Comparison of ENCODE assay signal across 8 cellular contexts in the genomic region with DNA sequence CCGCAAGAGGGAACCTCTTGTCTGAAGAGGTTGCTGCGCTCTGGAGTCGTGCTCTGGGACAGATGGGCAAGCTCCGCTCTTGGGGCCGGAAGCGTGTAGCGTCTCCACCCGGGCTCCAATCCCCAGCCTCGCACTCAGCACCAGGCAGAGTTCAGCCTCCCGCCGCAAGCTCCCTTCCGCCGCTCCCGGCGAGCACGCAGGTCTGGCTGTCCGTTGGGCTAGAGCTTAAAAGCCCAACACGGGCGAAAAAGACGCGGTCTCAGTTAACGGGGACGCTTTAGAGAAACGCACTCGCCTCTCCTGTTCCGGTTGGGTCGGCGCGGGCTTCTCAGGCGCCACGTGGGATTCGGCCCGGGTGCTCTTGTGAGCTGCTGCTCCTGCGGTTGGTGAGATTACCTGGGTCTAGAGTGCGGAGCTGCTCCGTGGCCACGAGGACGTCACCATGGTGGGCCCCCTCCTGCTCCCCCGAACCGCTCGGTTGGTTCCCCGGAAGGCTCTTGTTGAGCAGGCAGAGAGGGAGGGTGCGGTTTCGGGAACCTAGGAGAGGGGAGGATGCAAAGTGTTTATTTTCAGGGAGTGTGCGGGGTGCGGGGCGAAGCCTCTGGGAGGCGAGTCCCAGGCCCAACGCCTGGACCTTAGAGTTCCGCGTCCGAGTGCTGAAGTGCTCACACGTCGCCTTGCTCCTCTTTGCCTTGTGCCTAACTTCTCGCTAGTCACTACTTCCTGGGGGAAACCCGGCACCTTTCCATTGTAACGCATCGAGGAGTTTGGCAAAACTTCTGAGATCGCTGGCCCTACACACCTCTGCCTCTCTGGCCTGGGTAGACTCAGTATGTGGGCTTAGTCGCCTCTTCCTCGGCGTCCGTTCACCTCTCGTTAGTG. TPM values are rescaled to one million over a fixed set of nuclear protein-coding genes. Genes with fewer than 3 reads are reported as not detected.
A peak's percentile ranks its signal among the peaks of the same experiment; 100 is the strongest.
DNase-seq lines count a peak whose midpoint lies in the region; ATAC-seq and TF ChIP-seq lines count a peak whose summit lies in the region.

A gene (plus strand): TSS at position 331 of the 882 bp plus-strand sequence. CDS start 112 bp downstream, at position 443.

- TF ChIP-seq CTCF in DOHH2 (IDR thresholded peaks at IDR 0.05; ENCODE audit: low read depth, low read length, poor library complexity, severe bottlenecking), result peak; percentile 6
- no peak for TF ChIP-seq CTCF in RWPE1 (conservative IDR thresholded peaks at IDR 0.05; ENCODE audit: low read depth)

- H3K27ac ChIP-seq in DOHH2 (ENCODE audit: low read depth, low read length), result peak within 1 kb of the TSS; percentile 83
- H3K27ac ChIP-seq in GM23248, result peak within 1 kb of the TSS; percentile 96
- peak within 1 kb of the TSS; percentile 96 for H3K27ac ChIP-seq in RWPE1

- H3K9me3 ChIP-seq in DOHH2 (ENCODE audit: control insufficient read depth, insufficient read depth, low read length), result no peaks in the 10 kb centered on the region
- no peaks in the 10 kb centered on the region for H3K9me3 ChIP-seq in GM23248 (ENCODE audit: low read depth)

- no peaks in the 10 kb centered on the region for H3K27me3 ChIP-seq in DOHH2 (ENCODE audit: control insufficient read depth, low read length)
- no peaks in the 10 kb centered on the region for H3K27me3 ChIP-seq in GM23248 (replicated peaks; ENCODE audit: insufficient read depth)

- no peaks in the 10 kb centered on the region for H3K9me2 ChIP-seq in DOHH2 (replicated peaks; ENCODE audit: control insufficient read depth, low read length)
- no peaks in the 10 kb centered on the region for H3K9me2 ChIP-seq in GM23248 (ENCODE audit: insufficient read depth)

- H3K9me3 Mint-ChIP-seq in activated T-helper 2 cell treated with anti-CD3 and anti-CD28 coated beads, Interferon-gamma antibody, Interleukin-2, Interleukin-4, amounts not matched to agents 10 μg/mL and 5 μg/mL and 100 μg/mL, durations not matched to agents 14 hours and 24 hours and 36 hours, result no peaks in the 10 kb centered on the region
- H3K9me3 Mint-ChIP-seq in natural killer cell treated with Interleukin-12 subunit alpha and Interleukin-12 subunit beta and Interleukin-15 and Interleukin-18, amount 100 ng/mL, for 72 hours, result no peaks in the 10 kb centered on the region

- peak within 1 kb of the TSS; percentile 95 for H3K4me3 Mint-ChIP-seq in activated T-helper 2 cell treated with anti-CD3 and anti-CD28 coated beads, Interferon-gamma antibody, Interleukin-2, Interleukin-4, amounts not matched to agents 10 μg/mL and 5 μg/mL and 100 μg/mL, durations not matched to agents 14 hours and 24 hours and 36 hours (ENCODE audit: low read depth)
- H3K4me3 Mint-ChIP-seq in natural killer cell treated with Interleukin-12 subunit alpha and Interleukin-12 subunit beta and Interleukin-15 and Interleukin-18, amount 100 ng/mL, for 72 hours, result peak within 1 kb of the TSS; percentile 89

- in situ Hi-C loops in GM23248 (cut with MboI), result no loop called here

- peak; percentile 96 to 98 for ATAC-seq in natural killer cell treated with Interleukin-12 subunit alpha and Interleukin-12 subunit beta and Interleukin-15 and Interleukin-18, amount 100 ng/mL, for 72 hours
- peak; percentile 96 for ATAC-seq in stimulated activated naive CD8-positive, alpha-beta T cell treated with anti-CD3 and anti-CD28 coated beads, Interleukin-15, Interleukin-2, amounts not matched to agents 100 U/mL and 50 U/mL, for 24 hours

- H3K4me2 ChIP-seq in DOHH2 (ENCODE audit: low read length) (peak within 1 kb of the TSS; percentile 78), GM23248 (ENCODE audit: unreplicated experiment) (peak within 1 kb of the TSS; percentile 91)

- peaks cover 39% of the 10 kb centered on the region for H3K36me3 ChIP-seq in DOHH2 (ENCODE audit: control insufficient read depth, low read length)
- no peaks in the 10 kb centered on the region for H3K36me3 ChIP-seq in GM23248 (ENCODE audit: low read depth)

- H4K20me1 ChIP-seq in DOHH2 (ENCODE audit: control insufficient read depth, insufficient read depth, low read depth, low read length) (no peaks in the 10 kb centered on the region), GM23248 (ENCODE audit: insufficient read depth) (no peaks in the 10 kb centered on the region)

- DNase-seq in GM23248 (peak; percentile 97), Kasumi-1 (lab: John Stamatoyannopoulos, UW) (peak; percentile 90 to 97), RWPE1 (ENCODE audit: low spot score) (peak; percentile 84), fibroblast of peridontal ligament (ENCODE audit: extremely low read depth) (peak; percentile 95)
- peak; percentile 86 for DNase-seq in activated T-helper 2 cell treated with anti-CD3 and anti-CD28 coated beads, Interferon-gamma antibody, Interleukin-2, Interleukin-4, amounts not matched to agents 10 μg/mL and 5 μg/mL and 100 μg/mL, durations not matched to agents 14 hours and 24 hours and 36 hours (ENCODE audit: low spot score)
- DNase-seq in natural killer cell treated with Interleukin-12 subunit alpha and Interleukin-12 subunit beta and Interleukin-15 and Interleukin-18, amount 100 ng/mL, for 72 hours (ENCODE audit: low spot score), result peak; percentile 88
- DNase-seq in stimulated activated naive CD8-positive, alpha-beta T cell treated with anti-CD3 and anti-CD28 coated beads, Interleukin-15, Interleukin-2, amounts not matched to agents 100 U/mL and 50 U/mL, for 24 hours, result peak; percentile 83

- CTCF ChIA-PET in RWPE1 (lab: Yijun Ruan, JAX), result interaction anchor here (0.6 to 0.7 kb wide), 4 partner anchors 51 to 568 kb away, joined by 3 to 4 read pairs (median 4); no protein-coding TSS in a partner anchor

- POLR2A ChIA-PET in RWPE1 (lab: Yijun Ruan, JAX; ENCODE audit: low non-redundant PET), result interaction anchor here (0.6 to 0.8 kb wide), 3 partner anchors 38 to 720 kb away, joined by 3 to 4 read pairs (median 3); no protein-coding TSS in a partner anchor

- H3K79me2 ChIP-seq in DOHH2 (ENCODE audit: control insufficient read depth, low read length) (peaks cover 56% of the 10 kb centered on the region), GM23248 (ENCODE audit: insufficient read depth) (peaks cover 48% of the 10 kb centered on the region)

- H3K4me1 ChIP-seq in DOHH2 (ENCODE audit: control insufficient read depth, low read length), result peaks cover 26% of the 10 kb centered on the region
- H3K4me1 ChIP-seq in GM23248 (ENCODE audit: insufficient read depth), result peaks cover 11% of the 10 kb centered on the region; the same call in 1 of the 2 replicates

- H3K4me3 ChIP-seq in DOHH2 (ENCODE audit: low read length) (peak within 1 kb of the TSS; percentile 100), GM23248 (peak within 1 kb of the TSS; percentile 100)

- H3K27ac Mint-ChIP-seq in activated T-helper 2 cell treated with anti-CD3 and anti-CD28 coated beads, Interferon-gamma antibody, Interleukin-2, Interleukin-4, amounts not matched to agents 10 μg/mL and 5 μg/mL and 100 μg/mL, durations not matched to agents 14 hours and 24 hours and 36 hours, result peak within 1 kb of the TSS; percentile 97
- peak within 1 kb of the TSS; percentile 98 to 99 for H3K27ac Mint-ChIP-seq in natural killer cell treated with Interleukin-12 subunit alpha and Interleukin-12 subunit beta and Interleukin-15 and Interleukin-18, amount 100 ng/mL, for 72 hours

- intact Hi-C loops in activated T-helper 2 cell treated with anti-CD3 and anti-CD28 coated beads, Interferon-gamma antibody, Interleukin-2, Interleukin-4, amounts not matched to agents 10 μg/mL and 5 μg/mL and 100 μg/mL, durations not matched to agents 14 hours and 24 hours and 36 hours (cut with micrococcal nuclease), result loop anchor here (1.0 to 2.0 kb wide), 4 partner anchors 16 to 328 kb away; a partner anchor contains a TSS

- H3K36me3 Mint-ChIP-seq in activated T-helper 2 cell treated with anti-CD3 and anti-CD28 coated beads, Interferon-gamma antibody, Interleukin-2, Interleukin-4, amounts not matched to agents 10 μg/mL and 5 μg/mL and 100 μg/mL, durations not matched to agents 14 hours and 24 hours and 36 hours (ENCODE audit: low read depth), result peaks cover 19% of the 10 kb centered on the region
- peaks cover 4% of the 10 kb centered on the region for H3K36me3 Mint-ChIP-seq in natural killer cell treated with Interleukin-12 subunit alpha and Interleukin-12 subunit beta and Interleukin-15 and Interleukin-18, amount 100 ng/mL, for 72 hours

- H3K4me1 Mint-ChIP-seq in activated T-helper 2 cell treated with anti-CD3 and anti-CD28 coated beads, Interferon-gamma antibody, Interleukin-2, Interleukin-4, amounts not matched to agents 10 μg/mL and 5 μg/mL and 100 μg/mL, durations not matched to agents 14 hours and 24 hours and 36 hours (ENCODE audit: low read depth), result peaks cover 19% of the 10 kb centered on the region
- peaks cover 21 to 22% of the 10 kb centered on the region in 2 donors for H3K4me1 Mint-ChIP-seq in natural killer cell treated with Interleukin-12 subunit alpha and Interleukin-12 subunit beta and Interleukin-15 and Interleukin-18, amount 100 ng/mL, for 72 hours (ENCODE audit: low read depth in 2 of 2)

- peaks cover 16% of the 10 kb centered on the region for H3F3A ChIP-seq in DOHH2 (ENCODE audit: control insufficient read depth, insufficient read depth)
- peaks cover 5% of the 10 kb centered on the region; the same call in 1 of the 2 replicates for H3F3A ChIP-seq in GM23248 (ENCODE audit: insufficient read depth)

- peak within 1 kb of the TSS; percentile 99 for H3K9ac ChIP-seq in GM23248

- peaks cover 12% of the 10 kb centered on the region for H3K27me3 Mint-ChIP-seq in activated T-helper 2 cell treated with anti-CD3 and anti-CD28 coated beads, Interferon-gamma antibody, Interleukin-2, Interleukin-4, amounts not matched to agents 10 μg/mL and 5 μg/mL and 100 μg/mL, durations not matched to agents 14 hours and 24 hours and 36 hours (ENCODE audit: low read depth)
- H3K27me3 Mint-ChIP-seq in natural killer cell treated with Interleukin-12 subunit alpha and Interleukin-12 subunit beta and Interleukin-15 and Interleukin-18, amount 100 ng/mL, for 72 hours, result peaks cover 0 to 10% of the 10 kb centered on the region in 2 donors

- H2AFZ ChIP-seq in GM23248, result peak within 1 kb of the TSS; percentile 96

- WGBS in GM23248 (ENCODE audit: low coverage in 1 of 2, low lambda C conversion rate in 2 of 2, missing lambda C conversion rate in 2 of 2), 2 experiments, result 1% methylated on average over 61 to 64 of the region's 64 CpGs

RNA-seq across cellular contexts. Expression of the gene that starts here (rescaled TPM):
- total RNA-seq in GM23248 (2014; rRNA removed; shearing (Covaris generic)), result 26.6 and 32.6 TPM in 2 replicates
- 25.5 and 26.0 TPM in 2 replicates for polyA plus RNA-seq in GM23248 (2016; fragmentation: Nextera tagmentation; extraction: Ambion mirVana)
- total RNA-seq in activated T-helper 2 cell treated with anti-CD3 and anti-CD28 coated beads, Interferon-gamma antibody, Interleukin-2, Interleukin-4, amounts not matched to agents 10 μg/mL and 5 μg/mL and 100 μg/mL, durations not matched to agents 14 hours and 24 hours and 36 hours, result 75.5 and 81.3 TPM in 2 replicates
- 10 to 100 TPM; 40.2 to 60.5 TPM for total RNA-seq in natural killer cell treated with Interleukin-12 subunit alpha and Interleukin-12 subunit beta and Interleukin-15 and Interleukin-18, amount 100 ng/mL, for 72 hours

Comparison
In these comparisons a context has a peak if more than half of its experiments do, and no peak if none do; other contexts are left out.
1. Peak in every context shown above with its lines: DNase-seq, ATAC-seq, H3K4me3 ChIP-seq and H3K27ac ChIP-seq.